Comparison of ENCODE assay signal across 20 cellular contexts in genomic region chr2:127503491-127503890, GRCh38. TPM values are rescaled to one million over a fixed set of nuclear protein-coding genes. Genes with fewer than 3 reads are reported as not detected.
"Had no signal": no experiment of that assay in that cellular context is flagged by ENCODE, and none has a peak within 500 bp of the region (broad histone marks: within the 10 kb centered on the region; RNA-seq: fewer than 3 reads in every experiment).

No MANE protein-coding gene starts in this region.

- H3K27ac Mint-ChIP-seq: endodermal cell; progenitor cell of endocrine pancreas; T-helper 1 cell treated with Interleukin-12 subunit alpha and Interleukin-12 subunit beta and Interleukin-4 antibody, amounts not matched to agents 30 μg/mL and 1 μg/mL, for 36 hours; type B pancreatic cell had no signal

- H3K9me3 Mint-ChIP-seq: activated T-cell treated with anti-CD3 and anti-CD28 coated beads, Interleukin-2, amount 50 U/mL, for 24 hours; endodermal cell; T-helper 1 cell treated with Interleukin-12 subunit alpha and Interleukin-12 subunit beta and Interleukin-4 antibody, amounts not matched to agents 30 μg/mL and 1 μg/mL, for 36 hours; type B pancreatic cell had no signal

- H3K4me3 ChIP-seq: body of pancreas, dorsolateral prefrontal cortex, lower lobe of right lung, SJSA1, stomach had no signal

- ATAC-seq: body of pancreas, lower lobe of right lung had no signal

- H3K27ac ChIP-seq: body of pancreas, lower lobe of right lung, SJSA1, stomach, WERI-Rb-1 had no signal

- H3K9me3 ChIP-seq: body of pancreas, lower lobe of right lung, SJSA1, stomach had no signal

- H3K4me3 Mint-ChIP-seq: activated naive CD8-positive, alpha-beta T cell; activated T-cell treated with anti-CD3 and anti-CD28 coated beads, Interleukin-2, amount 50 U/mL, for 24 hours; endodermal cell; T-helper 1 cell treated with Interleukin-12 subunit alpha and Interleukin-12 subunit beta and Interleukin-4 antibody, amounts not matched to agents 30 μg/mL and 1 μg/mL, for 36 hours; type B pancreatic cell had no signal

- H3K27me3 ChIP-seq: body of pancreas, dorsolateral prefrontal cortex, SJSA1, stomach had no signal

- H3K27me3 Mint-ChIP-seq: activated naive CD8-positive, alpha-beta T cell; activated T-cell treated with anti-CD3 and anti-CD28 coated beads, Interleukin-2, amount 50 U/mL, for 24 hours; progenitor cell of endocrine pancreas; type B pancreatic cell had no signal

- DNase-seq: activated CD4-positive, alpha-beta T cell treated with anti-CD3 and anti-CD28 coated beads for 1 hour; activated CD4-positive, alpha-beta T cell treated with anti-CD3 and anti-CD28 coated beads, Interleukin-2, amount 50 U/mL, for 48 hours; activated effector memory CD4-positive, alpha-beta T cell treated with Interleukin-2 at 50 U/mL for 16 hours; activated T-cell treated with anti-CD3 and anti-CD28 coated beads, Interleukin-2, amount 50 U/mL, for 24 hours; amygdala; body of pancreas; dorsolateral prefrontal cortex; endodermal cell; foreskin melanocyte; lower lobe of right lung; stimulated activated CD4-positive, alpha-beta T cell treated with anti-CD3 and anti-CD28 coated beads, Interleukin-2, amount 100 ng/mL, for 24 hours; stomach; WERI-Rb-1 had no signal

RNA-seq across cellular contexts. Expression of gene MYO7B, which starts 32.0 kb away (rescaled TPM):
- total RNA-seq: epithelial cell of proximal tubule, progenitor cell of endocrine pancreas had no signal
- polyA plus RNA-seq: keratinocyte had no signal
